In the genomic region with DNA sequence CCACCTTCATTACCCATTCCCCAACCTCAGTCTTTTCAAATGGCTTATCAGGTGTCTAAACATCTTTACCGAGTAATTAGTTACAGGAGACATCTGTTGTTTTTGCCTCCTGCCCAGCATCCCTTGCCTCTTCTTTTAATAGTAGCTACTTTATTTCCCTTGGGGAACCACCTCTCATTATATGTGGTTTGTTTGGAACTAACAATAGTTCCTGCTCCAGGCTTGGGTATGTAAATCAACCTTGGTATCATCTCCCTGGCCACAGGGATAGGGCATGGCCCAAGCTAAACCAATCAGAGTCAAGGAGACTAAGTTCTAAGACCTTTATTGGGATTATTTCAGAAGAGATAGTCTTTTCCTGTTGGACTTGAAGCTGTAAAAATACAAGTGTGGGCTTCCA, we compare ENCODE assay signal across 23 cellular contexts.
"Had no signal": no experiment of that assay in that cellular context is flagged by ENCODE, and none has a peak within 500 bp of the region (broad histone marks: within the 10 kb centered on the region; RNA-seq: fewer than 3 reads in every experiment).

No MANE protein-coding gene starts in this region.

- DNase-seq: activated CD4-positive, alpha-beta memory T cell treated with anti-CD3 and anti-CD28 coated beads for 36 hours; activated CD4-positive, alpha-beta T cell treated with anti-CD3 and anti-CD28 coated beads, Interleukin-2, amount 10 ng/mL, durations not matched to agents 7 days and 5 days; activated CD4-positive, CD25-positive, alpha-beta regulatory T cell; activated CD8-positive, alpha-beta memory T cell treated with anti-CD3 and anti-CD28 coated beads for 24 hours; activated effector memory CD4-positive, alpha-beta T cell treated with anti-CD3 and anti-CD28 coated beads, Interleukin-2, amount 50 U/mL, for 16 hours; activated naive CD4-positive, alpha-beta T cell treated with Interleukin-2 at 50 U/mL for 16 hours; activated naive CD8-positive, alpha-beta T cell treated with anti-CD3 and anti-CD28 coated beads, Interleukin-2, amount 50 U/mL, for 24 hours; activated T-cell treated with anti-CD3 and anti-CD28 coated beads, Interleukin-2, amount 50 U/mL, for 4 hours; amygdala; Karpas-422; NCI-H1048; NCI-H146; NCI-H2029; NCI-H2107; NCI-H2227 treated with DMSO at 0.1 percent for 48 hours; NCI-H748 treated with DMSO at 0.1 percent for 48 hours; RPMI8226; T-cell had no signal

- H3K4me3 ChIP-seq: K562, SK-N-MC had no signal

- ATAC-seq: activated naive CD4-positive, alpha-beta T cell treated with anti-CD3 and anti-CD28 coated beads, Interleukin-2, amount 50 U/mL, for 72 hours; activated naive CD8-positive, alpha-beta T cell treated with anti-CD3 and anti-CD28 coated beads, Interleukin-2, amount 50 U/mL, for 24 hours; activated T-cell treated with anti-CD3 and anti-CD28 coated beads, Interleukin-2, amount 50 U/mL, for 4 hours; K562; Right ventricle myocardium inferior; T-cell had no signal

- H3K27ac ChIP-seq: SK-N-MC, VCaP had no signal
